ENCODE assay signal across 24 cellular contexts in genomic region chr2:42936632-42936996, GRCh38.
DNase-seq lines count a peak whose midpoint lies in the region; TF ChIP-seq lines count a peak whose summit lies in the region.
"Had no signal": no experiment of that assay in that cellular context is flagged by ENCODE, and none has a peak within 500 bp of the region (broad histone marks: within the 10 kb centered on the region; RNA-seq: fewer than 3 reads in every experiment).

No MANE protein-coding gene starts in this region.

- no peak overlapping the region for H3K23ac ChIP-seq in mesendoderm (ENCODE audit: low read length)

- H3K27ac ChIP-seq in breast epithelium (peak overlapping the region; percentile 78 to 80), esophagus muscularis mucosa (replicated peaks in 1 of 4) (peak overlapping the region in 3 of 4 donors; percentile 7 to 20 (median 8)), mesendoderm (ENCODE audit: low read depth, low read length) (no peak overlapping the region), suprapubic skin (peak overlapping the region; percentile 68)
- H3K27ac ChIP-seq: 22Rv1, HL-60, Peyer's patch had no signal

- no peaks in the 10 kb centered on the region for H3K9me3 Mint-ChIP-seq in MCF 10A (ENCODE audit: unreplicated experiment)
- H3K9me3 Mint-ChIP-seq: GM23338, IgD-negative memory B cell had no signal

- H3K4me3 Mint-ChIP-seq in MCF 10A (ENCODE audit: unreplicated experiment): no peak overlapping the region
- H3K4me3 Mint-ChIP-seq: GM23338, IgD-negative memory B cell had no signal

- no peak overlapping the region for H3K9ac ChIP-seq in mesendoderm (ENCODE audit: low read length)

- peaks cover 5 to 13% of the 10 kb centered on the region in 2 donors for H3K4me1 ChIP-seq in breast epithelium
- peaks cover 49 to 65% (median 61%) of the 10 kb centered on the region in 4 donors for H3K4me1 ChIP-seq in esophagus muscularis mucosa
- H3K4me1 ChIP-seq in mesendoderm (ENCODE audit: control insufficient read depth, low read depth, low read length): peaks cover 7% of the 10 kb centered on the region
- H3K4me1 ChIP-seq in suprapubic skin: peaks cover 75% of the 10 kb centered on the region

- H3K9me3 ChIP-seq in breast epithelium: no peaks in the 10 kb centered on the region
- no peaks in the 10 kb centered on the region for H3K9me3 ChIP-seq in esophagus muscularis mucosa
- no peaks in the 10 kb centered on the region for H3K9me3 ChIP-seq in suprapubic skin
- H3K9me3 ChIP-seq: Peyer's patch had no signal

- H3K4me1 Mint-ChIP-seq in MCF 10A (ENCODE audit: insufficient read depth, unreplicated experiment): peaks cover 20% of the 10 kb centered on the region

- H3K36me3 ChIP-seq in breast epithelium: no peaks in the 10 kb centered on the region
- H3K36me3 ChIP-seq in esophagus muscularis mucosa: no peaks in the 10 kb centered on the region
- no peaks in the 10 kb centered on the region for H3K36me3 ChIP-seq in mesendoderm (ENCODE audit: control insufficient read depth, insufficient read depth, low read length)
- H3K36me3 ChIP-seq in suprapubic skin: no peaks in the 10 kb centered on the region
- H3K36me3 ChIP-seq: Peyer's patch had no signal

- CTCF ChIA-PET in MCF 10A (lab: Yijun Ruan, JAX): interaction anchor here (1.0 to 4.2 kb wide), 2 partner anchors 10 to 80 kb away, joined by 5 to 21 read pairs; no protein-coding TSS in a partner anchor

- no peak overlapping the region for H2BK120ac ChIP-seq in mesendoderm (ENCODE audit: low read depth, low read length)

- no peak overlapping the region for H2BK5ac ChIP-seq in mesendoderm (ENCODE audit: low read length)

- TF ChIP-seq POLR2A in breast epithelium (IDR thresholded peaks at IDR 0.05) (no peak), esophagus muscularis mucosa (IDR thresholded peaks at IDR 0.05; ENCODE audit: low read depth) (no peak), suprapubic skin (IDR thresholded peaks at IDR 0.05) (no peak)

- H3K27ac Mint-ChIP-seq in MCF 10A (ENCODE audit: low read depth, unreplicated experiment): no peak overlapping the region
- H3K27ac Mint-ChIP-seq: GM23338, IgD-negative memory B cell had no signal

- no peaks in the 10 kb centered on the region for H3K79me1 ChIP-seq in mesendoderm (ENCODE audit: low read length)

- H2AK5ac ChIP-seq in mesendoderm (ENCODE audit: low read length): no peak overlapping the region

- H4K8ac ChIP-seq in mesendoderm (ENCODE audit: low read depth, low read length): no peak overlapping the region

- no peak for TF ChIP-seq CTCF in breast epithelium (IDR thresholded peaks at IDR 0.05)
- TF ChIP-seq CTCF in MCF 10A (IDR thresholded peaks at IDR 0.05; ENCODE audit: unreplicated experiment): no peak
- TF ChIP-seq CTCF in esophagus muscularis mucosa (IDR thresholded peaks at IDR 0.05): no peak
- no peak for TF ChIP-seq CTCF in suprapubic skin (IDR thresholded peaks at IDR 0.05)

- no peak overlapping the region for H3K4me2 ChIP-seq in mesendoderm (ENCODE audit: low read length)
- H3K4me2 ChIP-seq: GM23338 had no signal

- BruUV-seq in MCF 10A (replicated peaks; lab: Mats Ljungman, UMichigan): no TSS peak

- WGBS in esophagus muscularis mucosa: 74% methylated on average over 3 of the region's 3 CpGs
- WGBS in mesendoderm (ENCODE audit: extremely low coverage, insufficient coverage, low lambda C conversion rate): no CpG with 5 or more reads among the region's 3 CpGs
- WGBS in suprapubic skin: 55% methylated on average over 3 of the region's 3 CpGs

- peak overlapping the region; percentile 52 for H3K56ac ChIP-seq in mesendoderm (ENCODE audit: low read length)

- H3K79me2 ChIP-seq in mesendoderm (ENCODE audit: control insufficient read depth, insufficient read depth, low read length): no peaks in the 10 kb centered on the region

- H2BK15ac ChIP-seq in mesendoderm (replicated peaks; ENCODE audit: low read depth): no peak overlapping the region

- H3K4ac ChIP-seq in mesendoderm (ENCODE audit: low read depth, low read length): no peak overlapping the region

- no peak for DNase-seq in breast epithelium (ENCODE audit: low spot score in 2 of 2)
- DNase-seq in MCF 10A (ENCODE audit: unreplicated experiment): no peak
- no peak for DNase-seq in esophagus muscularis mucosa (ENCODE audit: extremely low spot score)
- DNase-seq in mesendoderm: no peak
- DNase-seq in suprapubic skin (ENCODE audit: low spot score in 2 of 2): no peak
- no peak for DNase-seq in dermis blood vessel endothelial cell
- DNase-seq in medulla oblongata (ENCODE audit: extremely low spot score): no peak
- DNase-seq in amygdala (lab: John Stamatoyannopoulos, UW): no peak
- DNase-seq: AML-193; DMS79 treated with DMSO at 0.1 percent for 48 hours; HCEC 1CT; Karpas-422; MM.1S; NCI-H1105; NCI-H1694; NCI-H510A; NCI-H748 treated with DMSO at 0.1 percent for 48 hours; NK-92 treated with Interleukin-12 subunit alpha and Interleukin-12 subunit beta, amount 100 ng/mL, for 24 hours; Peyer's patch; SHP77 had no signal

- TF ChIP-seq EP300 in esophagus muscularis mucosa (IDR thresholded peaks at IDR 0.05): no peak
- no peak for TF ChIP-seq EP300 in suprapubic skin (IDR thresholded peaks at IDR 0.05)

- H3K36me3 Mint-ChIP-seq in MCF 10A (ENCODE audit: insufficient read depth, unreplicated experiment): peaks cover 6% of the 10 kb centered on the region

- no peak overlapping the region for H3K18ac ChIP-seq in mesendoderm (ENCODE audit: low read length)

- H3K27me3 Mint-ChIP-seq in MCF 10A (ENCODE audit: insufficient read depth, unreplicated experiment): no peaks in the 10 kb centered on the region
- H3K27me3 Mint-ChIP-seq: IgD-negative memory B cell had no signal

- H4K5ac ChIP-seq in mesendoderm (ENCODE audit: low read length): no peak overlapping the region

- POLR2A ChIA-PET in MCF 10A (lab: Yijun Ruan, JAX): no interaction called here

- H3K4me3 ChIP-seq in breast epithelium (no peak overlapping the region), esophagus muscularis mucosa (no peak overlapping the region), mesendoderm (ENCODE audit: low read length) (no peak overlapping the region), suprapubic skin (no peak overlapping the region)
- H3K4me3 ChIP-seq: GM23338, Peyer's patch had no signal

- intact Hi-C loops in breast epithelium (cut with DNase I; ENCODE audit: low total_unique reads): loop anchor here (10.0 kb wide), 1 partner anchor 82 kb away; no protein-coding TSS in a partner anchor
- intact Hi-C loops in MCF 10A (cut with micrococcal nuclease): no loop called here
- intact Hi-C loops in esophagus muscularis mucosa (cut with DNase I): no loop called here

- H3K27me3 ChIP-seq in breast epithelium: no peaks in the 10 kb centered on the region
- H3K27me3 ChIP-seq in esophagus muscularis mucosa: no peaks in the 10 kb centered on the region
- no peaks in the 10 kb centered on the region for H3K27me3 ChIP-seq in mesendoderm (ENCODE audit: insufficient read depth, low read length, poor library complexity)
- H3K27me3 ChIP-seq in suprapubic skin: no peaks in the 10 kb centered on the region
- H3K27me3 ChIP-seq: Peyer's patch had no signal
